ENCODE assay signal across 13 cellular contexts in the genomic region with DNA sequence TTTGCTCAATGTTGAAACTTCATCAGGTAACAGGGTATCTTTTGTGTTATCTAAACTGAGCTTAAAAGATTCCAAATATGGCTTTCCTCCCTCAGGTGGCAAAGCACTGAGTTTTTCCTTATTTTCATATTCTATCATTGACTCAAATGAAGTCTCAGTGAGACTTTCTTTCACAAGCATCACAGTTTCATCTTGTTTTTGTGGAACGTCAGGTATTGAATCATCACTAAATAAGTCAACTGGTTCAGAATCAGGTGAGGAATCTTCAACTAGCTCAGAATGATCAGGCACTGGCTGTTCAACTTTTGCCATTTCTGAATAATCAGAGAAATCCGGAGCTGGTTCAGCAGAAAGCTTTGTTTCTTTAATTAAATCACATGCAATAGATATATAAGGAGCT. TPM values are rescaled to one million over a fixed set of nuclear protein-coding genes. Genes with fewer than 3 reads are reported as not detected.
DNase-seq lines count a peak whose midpoint lies in the region; ATAC-seq and TF ChIP-seq lines count a peak whose summit lies in the region.
"Had no signal": no experiment of that assay in that cellular context is flagged by ENCODE, and none has a peak within 500 bp of the region (broad histone marks: within the 10 kb centered on the region; RNA-seq: fewer than 3 reads in every experiment).

No MANE protein-coding gene starts in this region.

- intact Hi-C loops in activated CD8-positive, alpha-beta T cell treated with anti-CD3 and anti-CD28 coated beads for 36 hours (cut with micrococcal nuclease) = no loop called here

- H4K20me1 ChIP-seq in GM23248 (ENCODE audit: insufficient read depth) = peaks cover 93% of the 10 kb centered on the region

- H3K18ac ChIP-seq in trophoblast cell (ENCODE audit: low read length) = no peak overlapping the region

- H2BK12ac ChIP-seq in trophoblast cell (ENCODE audit: low read length) = no peak overlapping the region

- POLR2A ChIA-PET in activated CD8-positive, alpha-beta T cell treated with anti-CD3 and anti-CD28 coated beads for 36 hours (lab: Charles Lee) = interaction anchor here (1.0 kb wide), 1 partner anchor 8 kb away, joined by 4 read pairs; no protein-coding TSS in a partner anchor

- 68 to 79% methylated on average over 2 of the region's 2 CpGs for WGBS in GM23248 (ENCODE audit: low coverage in 1 of 2, low lambda C conversion rate in 2 of 2, missing lambda C conversion rate in 2 of 2), 2 experiments
- WGBS in trophoblast cell (ENCODE audit: extremely low coverage, insufficient coverage, insufficient read length) = no CpG with 5 or more reads among the region's 2 CpGs

- no peak overlapping the region for H4K91ac ChIP-seq in trophoblast cell (ENCODE audit: low read depth, low read length)

- H3K9me2 ChIP-seq in GM23248 (ENCODE audit: insufficient read depth) = no peaks in the 10 kb centered on the region

- in situ Hi-C loops in GM23248 (cut with MboI) = no loop called here

- H4K12ac ChIP-seq in trophoblast cell (ENCODE audit: low read depth, low read length) = no peak overlapping the region

- no peak overlapping the region for H2AK5ac ChIP-seq in trophoblast cell (ENCODE audit: low read length)

- H3K79me2 ChIP-seq in GM23248 (ENCODE audit: insufficient read depth) (peaks cover 100% of the 10 kb centered on the region), trophoblast cell (ENCODE audit: control insufficient read depth, insufficient read depth, low read length, poor library complexity) (peaks cover 11% of the 10 kb centered on the region)

- H3K9me3 Mint-ChIP-seq in activated CD8-positive, alpha-beta T cell treated with anti-CD3 and anti-CD28 coated beads for 36 hours = peaks cover 4% of the 10 kb centered on the region

- H3K27ac ChIP-seq in GM23248 (0 out of 2 replicates have a peak overlapping the region, but pooled peaks have one; percentile 2), trophoblast cell (ENCODE audit: low read depth, low read length) (no peak overlapping the region)
- H3K27ac ChIP-seq: gastrocnemius medialis had no signal

- 0 out of 2 replicates have a peak, but pooled peaks cover 18% of the 10 kb centered on the region for H3K36me3 ChIP-seq in GM23248 (ENCODE audit: low read depth)
- peaks cover 0 to 2% of the 10 kb centered on the region in 2 experiments for H3K36me3 ChIP-seq in trophoblast cell (ENCODE audit: control insufficient read depth in 1 of 2, insufficient read depth in 2 of 2, low read length in 2 of 2)
- H3K36me3 ChIP-seq: gastrocnemius medialis had no signal

- H3K4me3 ChIP-seq in GM23248 (no peak overlapping the region), trophoblast cell (ENCODE audit: low read depth, low read length) (no peak overlapping the region)
- H3K4me3 ChIP-seq: gastrocnemius medialis had no signal

- H3K23ac ChIP-seq in trophoblast cell (ENCODE audit: low read length) = no peak overlapping the region

- no peaks in the 10 kb centered on the region for H3K79me1 ChIP-seq in trophoblast cell (ENCODE audit: low read length)

- H3K4ac ChIP-seq in trophoblast cell (ENCODE audit: low read depth, low read length) = no peak overlapping the region

- H4K8ac ChIP-seq in trophoblast cell (ENCODE audit: low read depth, low read length) = no peak overlapping the region

- no peak overlapping the region for H3K14ac ChIP-seq in trophoblast cell (ENCODE audit: low read length)

- H3K9me3 ChIP-seq in GM23248 (ENCODE audit: low read depth) (no peaks in the 10 kb centered on the region), trophoblast cell (ENCODE audit: insufficient read depth, low read depth, low read length) (no peaks in the 10 kb centered on the region)
- H3K9me3 ChIP-seq: gastrocnemius medialis had no signal

- ATAC-seq in GM19043 (IDR thresholded peaks at IDR 0.05; ENCODE audit: low read depth, unreplicated experiment) (peak; percentile 27), HG03442 (IDR thresholded peaks at IDR 0.05; ENCODE audit: unreplicated experiment) (peak; percentile 40)
- ATAC-seq in activated CD8-positive, alpha-beta T cell treated with anti-CD3 and anti-CD28 coated beads for 36 hours = no peak

- peaks cover 5% of the 10 kb centered on the region for H3K36me3 Mint-ChIP-seq in activated CD8-positive, alpha-beta T cell treated with anti-CD3 and anti-CD28 coated beads for 36 hours (ENCODE audit: low read depth)

- H2BK5ac ChIP-seq in trophoblast cell (ENCODE audit: low read depth, low read length, poor library complexity) = no peak overlapping the region

- no peaks in the 10 kb centered on the region for H3K27me3 Mint-ChIP-seq in activated CD8-positive, alpha-beta T cell treated with anti-CD3 and anti-CD28 coated beads for 36 hours

- no peak for DNase-seq in GM23248
- DNase-seq in trophoblast cell = peak; percentile 41 to 78
- DNase-seq in stimulated activated CD4-positive, alpha-beta T cell treated with anti-CD3 and anti-CD28 coated beads, Interleukin-2, amount 100 ng/mL, for 48 hours = no peak
- no peak for DNase-seq in activated CD8-positive, alpha-beta T cell treated with anti-CD3 and anti-CD28 coated beads for 36 hours
- no peak for DNase-seq in SW 1271 (lab: John Stamatoyannopoulos, UW)
- DNase-seq: activated CD8-positive, alpha-beta memory T cell treated with anti-CD3 and anti-CD28 coated beads, Interleukin-2, amount 50 U/mL, for 4 hours; aorta; effector CD4-positive, alpha-beta T cell; gastrocnemius medialis; NCI-H2171 treated with DMSO at 0.1 percent for 48 hours; T-helper 9 cell had no signal

- H3K27ac Mint-ChIP-seq in activated CD8-positive, alpha-beta T cell treated with anti-CD3 and anti-CD28 coated beads for 36 hours = no peak overlapping the region

- peaks cover 11% of the 10 kb centered on the region for H3K4me1 Mint-ChIP-seq in activated CD8-positive, alpha-beta T cell treated with anti-CD3 and anti-CD28 coated beads for 36 hours (ENCODE audit: low read depth)

- TF ChIP-seq CTCF in activated CD8-positive, alpha-beta T cell treated with anti-CD3 and anti-CD28 coated beads for 36 hours (IDR thresholded peaks at IDR 0.05) = no peak

- no peak overlapping the region for H2BK120ac ChIP-seq in trophoblast cell (ENCODE audit: insufficient read depth, low read length, poor library complexity)

- H3K27me3 ChIP-seq in GM23248 (replicated peaks; ENCODE audit: insufficient read depth) = no peaks in the 10 kb centered on the region
- no peaks in the 10 kb centered on the region for H3K27me3 ChIP-seq in trophoblast cell (ENCODE audit: insufficient read depth, low read length)
- H3K27me3 ChIP-seq: gastrocnemius medialis had no signal

- H3K4me2 ChIP-seq in GM23248 (ENCODE audit: unreplicated experiment) (peak overlapping the region; percentile 16), trophoblast cell (ENCODE audit: low read length) (no peak overlapping the region)

- H3K4me1 ChIP-seq in GM23248 (ENCODE audit: insufficient read depth) (peaks cover 83% of the 10 kb centered on the region), trophoblast cell (ENCODE audit: control insufficient read depth in 1 of 2, insufficient read depth in 2 of 2, low read length in 2 of 2) (peaks cover 2 to 4% of the 10 kb centered on the region in 2 experiments)

- CTCF ChIA-PET in activated CD8-positive, alpha-beta T cell treated with anti-CD3 and anti-CD28 coated beads for 36 hours (lab: Charles Lee) = interaction anchor here (0.8 to 2.7 kb wide), 4 partner anchors 9 to 143 kb away, joined by 3 to 13 read pairs (median 8); partner anchors contain the start of gene RTN4

- H3K9ac ChIP-seq in GM23248 (no peak overlapping the region), trophoblast cell (ENCODE audit: low read length) (no peak overlapping the region)

- H2AFZ ChIP-seq in GM23248 (no peak overlapping the region), trophoblast cell (ENCODE audit: insufficient read depth, low read length, poor library complexity) (no peak overlapping the region)

- H3F3A ChIP-seq in GM23248 (ENCODE audit: insufficient read depth) = peaks cover 68% of the 10 kb centered on the region

- H3K4me3 Mint-ChIP-seq in activated CD8-positive, alpha-beta T cell treated with anti-CD3 and anti-CD28 coated beads for 36 hours = no peak overlapping the region

RNA-seq across cellular contexts. Expression of gene RTN4, which starts 24.6 kb away (rescaled TPM):
- total RNA-seq in GM23248 (2014; rRNA removed; shearing (Covaris generic)) = 390 and 425 TPM in 2 replicates
- polyA plus RNA-seq in GM23248 (2016; fragmentation: Nextera tagmentation; extraction: Ambion mirVana) = 357 and 361 TPM in 2 replicates
- polyA plus RNA-seq in trophoblast cell (2013) = 687 and 700 TPM in 2 replicates
- total RNA-seq in activated CD8-positive, alpha-beta T cell treated with anti-CD3 and anti-CD28 coated beads for 36 hours = 10 to 100 TPM; 81.5 to 85.0 TPM

Comparison
In these comparisons a context has a peak if more than half of its experiments do, and no peak if none do; other contexts are left out.
1. DNase-seq: peak in trophoblast cell (2 of 2); none in GM23248 (single experiment), stimulated activated CD4-positive, alpha-beta T cell treated with anti-CD3 and anti-CD28 coated beads, Interleukin-2, amount 100 ng/mL, for 48 hours (0 of 2), activated CD8-positive, alpha-beta T cell treated with anti-CD3 and anti-CD28 coated beads for 36 hours (single experiment) and SW 1271 (0 of 2).